In genomic region chr12:116427200-116427932, GRCh38 we compare ENCODE assay signal across 12 cellular contexts.
A peak's percentile ranks its signal among the peaks of the same experiment; 100 is the strongest.
DNase-seq lines count a peak whose midpoint lies in the region; ATAC-seq and TF ChIP-seq lines count a peak whose summit lies in the region.
"Had no signal": no experiment of that assay in that cellular context is flagged by ENCODE, and none has a peak within 500 bp of the region (broad histone marks: within the 10 kb centered on the region; RNA-seq: fewer than 3 reads in every experiment).

No MANE protein-coding gene starts in this region.

- ATAC-seq in GM18867 (IDR thresholded peaks at IDR 0.05; ENCODE audit: unreplicated experiment): no peak
- ATAC-seq: activated naive CD8-positive, alpha-beta T cell treated with anti-CD3 and anti-CD28 coated beads, Interleukin-2, amount 50 U/mL, for 24 hours had no signal

- H3K36me3 Mint-ChIP-seq in chondrocyte (ENCODE audit: low read depth) (no peaks in the 10 kb centered on the region), mesothelial cell of epicardium (no peaks in the 10 kb centered on the region)
- no peaks in the 10 kb centered on the region for H3K36me3 Mint-ChIP-seq in activated T-helper 1 cell treated with anti-CD3 and anti-CD28 coated beads, Interleukin-12 subunit alpha, Interleukin-12 subunit beta, Interleukin-2, Interleukin-4 antibody, amounts not matched to agents 30 ng/mL and 10 ng/mL and 1 ng/mL, durations not matched to agents 14 hours and 24 hours and 36 hours (ENCODE audit: low read depth)

- DNase-seq in Daoy (ENCODE audit: low read depth): peak; percentile 76
- peak; percentile 60 for DNase-seq in NCI-H1048 (lab: John Stamatoyannopoulos, UW)
- DNase-seq in chondrocyte (ENCODE audit: low spot score): no peak
- DNase-seq in mesothelial cell of epicardium (ENCODE audit: low spot score in 2 of 2, unreplicated experiment in 2 of 2): peak in 1 of 2 experiments; percentile 52
- no peak for DNase-seq in activated T-helper 1 cell treated with anti-CD3 and anti-CD28 coated beads, Interleukin-12 subunit alpha, Interleukin-12 subunit beta, Interleukin-2, Interleukin-4 antibody, amounts not matched to agents 30 ng/mL and 10 ng/mL and 1 ng/mL, durations not matched to agents 14 hours and 24 hours and 36 hours (ENCODE audit: low spot score)
- DNase-seq in NCI-H1105 (lab: John Stamatoyannopoulos, UW): no peak
- DNase-seq in NCI-H524 treated with DMSO at 0.1 percent for 48 hours (lab: John Stamatoyannopoulos, UW): no peak
- DNase-seq: activated naive CD8-positive, alpha-beta T cell treated with anti-CD3 and anti-CD28 coated beads, Interleukin-2, amount 50 U/mL, for 24 hours; dorsolateral prefrontal cortex; NCI-H2107 had no signal

- no peak for TF ChIP-seq CTCF in chondrocyte (IDR thresholded peaks at IDR 0.05)
- TF ChIP-seq CTCF in mesothelial cell of epicardium (IDR thresholded peaks at IDR 0.05; ENCODE audit: unreplicated experiment): no peak

- H3K27ac Mint-ChIP-seq in chondrocyte (ENCODE audit: unreplicated experiment) (peak overlapping the region; percentile 91), mesothelial cell of epicardium (peak overlapping the region; percentile 97)
- H3K27ac Mint-ChIP-seq in activated T-helper 1 cell treated with anti-CD3 and anti-CD28 coated beads, Interleukin-12 subunit alpha, Interleukin-12 subunit beta, Interleukin-2, Interleukin-4 antibody, amounts not matched to agents 30 ng/mL and 10 ng/mL and 1 ng/mL, durations not matched to agents 14 hours and 24 hours and 36 hours: no peak overlapping the region
- H3K27ac Mint-ChIP-seq: activated naive CD8-positive, alpha-beta T cell treated with anti-CD3 and anti-CD28 coated beads, Interleukin-2, amount 50 U/mL, for 24 hours; stimulated activated naive CD8-positive, alpha-beta T cell treated with anti-CD3 and anti-CD28 coated beads, Interleukin-15, Interleukin-2, amounts not matched to agents 100 ng/mL and 50 ng/mL, for 24 hours had no signal

- H3K4me3 Mint-ChIP-seq in chondrocyte (ENCODE audit: unreplicated experiment) (peak overlapping the region; percentile 41), mesothelial cell of epicardium (no peak overlapping the region)
- no peak overlapping the region for H3K4me3 Mint-ChIP-seq in activated T-helper 1 cell treated with anti-CD3 and anti-CD28 coated beads, Interleukin-12 subunit alpha, Interleukin-12 subunit beta, Interleukin-2, Interleukin-4 antibody, amounts not matched to agents 30 ng/mL and 10 ng/mL and 1 ng/mL, durations not matched to agents 14 hours and 24 hours and 36 hours
- H3K4me3 Mint-ChIP-seq: activated naive CD8-positive, alpha-beta T cell treated with anti-CD3 and anti-CD28 coated beads, Interleukin-2, amount 50 U/mL, for 24 hours; stimulated activated naive CD8-positive, alpha-beta T cell treated with anti-CD3 and anti-CD28 coated beads, Interleukin-15, Interleukin-2, amounts not matched to agents 100 ng/mL and 50 ng/mL, for 24 hours had no signal

- H3K9me3 Mint-ChIP-seq in chondrocyte (ENCODE audit: low read depth): peaks cover 2% of the 10 kb centered on the region
- no peaks in the 10 kb centered on the region for H3K9me3 Mint-ChIP-seq in mesothelial cell of epicardium
- H3K9me3 Mint-ChIP-seq in activated T-helper 1 cell treated with anti-CD3 and anti-CD28 coated beads, Interleukin-12 subunit alpha, Interleukin-12 subunit beta, Interleukin-2, Interleukin-4 antibody, amounts not matched to agents 30 ng/mL and 10 ng/mL and 1 ng/mL, durations not matched to agents 14 hours and 24 hours and 36 hours: no peaks in the 10 kb centered on the region
- H3K9me3 Mint-ChIP-seq: activated naive CD8-positive, alpha-beta T cell treated with anti-CD3 and anti-CD28 coated beads, Interleukin-2, amount 50 U/mL, for 24 hours; stimulated activated naive CD8-positive, alpha-beta T cell treated with anti-CD3 and anti-CD28 coated beads, Interleukin-15, Interleukin-2, amounts not matched to agents 100 ng/mL and 50 ng/mL, for 24 hours had no signal

- intact Hi-C loops in activated T-helper 1 cell treated with anti-CD3 and anti-CD28 coated beads, Interleukin-12 subunit alpha, Interleukin-12 subunit beta, Interleukin-2, Interleukin-4 antibody, amounts not matched to agents 30 ng/mL and 10 ng/mL and 1 ng/mL, durations not matched to agents 14 hours and 24 hours and 36 hours (cut with micrococcal nuclease): no loop called here

- H3K27me3 Mint-ChIP-seq in chondrocyte (ENCODE audit: low read depth) (no peaks in the 10 kb centered on the region), mesothelial cell of epicardium (ENCODE audit: low read depth) (no peaks in the 10 kb centered on the region)
- H3K27me3 Mint-ChIP-seq in activated T-helper 1 cell treated with anti-CD3 and anti-CD28 coated beads, Interleukin-12 subunit alpha, Interleukin-12 subunit beta, Interleukin-2, Interleukin-4 antibody, amounts not matched to agents 30 ng/mL and 10 ng/mL and 1 ng/mL, durations not matched to agents 14 hours and 24 hours and 36 hours (ENCODE audit: insufficient read depth): peaks cover 11% of the 10 kb centered on the region
- H3K27me3 Mint-ChIP-seq: activated naive CD8-positive, alpha-beta T cell treated with anti-CD3 and anti-CD28 coated beads, Interleukin-2, amount 50 U/mL, for 24 hours; stimulated activated naive CD8-positive, alpha-beta T cell treated with anti-CD3 and anti-CD28 coated beads, Interleukin-15, Interleukin-2, amounts not matched to agents 100 ng/mL and 50 ng/mL, for 24 hours had no signal

- H3K4me1 Mint-ChIP-seq in chondrocyte (ENCODE audit: low read depth) (peaks cover 65% of the 10 kb centered on the region), mesothelial cell of epicardium (peaks cover 55% of the 10 kb centered on the region)
- H3K4me1 Mint-ChIP-seq in activated T-helper 1 cell treated with anti-CD3 and anti-CD28 coated beads, Interleukin-12 subunit alpha, Interleukin-12 subunit beta, Interleukin-2, Interleukin-4 antibody, amounts not matched to agents 30 ng/mL and 10 ng/mL and 1 ng/mL, durations not matched to agents 14 hours and 24 hours and 36 hours (ENCODE audit: low read depth): no peaks in the 10 kb centered on the region
- H3K4me1 Mint-ChIP-seq: activated naive CD8-positive, alpha-beta T cell treated with anti-CD3 and anti-CD28 coated beads, Interleukin-2, amount 50 U/mL, for 24 hours had no signal

Comparison
In these comparisons a context has a peak if more than half of its experiments do, and no peak if none do; other contexts are left out.
1. DNase-seq: peak in Daoy (single experiment) and NCI-H1048 (single experiment); none in chondrocyte (single experiment), activated T-helper 1 cell treated with anti-CD3 and anti-CD28 coated beads, Interleukin-12 subunit alpha, Interleukin-12 subunit beta, Interleukin-2, Interleukin-4 antibody, amounts not matched to agents 30 ng/mL and 10 ng/mL and 1 ng/mL, durations not matched to agents 14 hours and 24 hours and 36 hours (single experiment), NCI-H1105 (single experiment) and NCI-H524 treated with DMSO at 0.1 percent for 48 hours (single experiment).